24 cellular contexts compared by ENCODE assay signal in the genomic region with DNA sequence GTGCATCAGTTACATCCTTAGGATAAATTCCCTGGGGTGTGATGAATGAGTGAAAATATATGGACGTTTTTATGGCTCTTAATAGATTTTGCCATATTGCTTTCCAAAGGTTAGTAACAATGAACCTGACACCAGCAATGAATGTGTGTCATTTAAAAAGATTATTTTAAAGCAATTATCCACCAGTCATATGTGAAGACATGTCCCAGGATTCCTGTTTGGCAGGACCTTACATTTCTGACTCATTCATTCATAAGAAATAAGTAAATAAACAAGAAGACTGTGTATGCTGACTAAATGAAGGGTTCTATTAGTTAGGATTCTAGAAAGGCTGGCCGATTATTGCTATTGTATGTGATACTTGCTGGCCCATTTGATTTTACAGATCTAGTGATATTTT.
DNase-seq lines count a peak whose midpoint lies in the region; ATAC-seq and TF ChIP-seq lines count a peak whose summit lies in the region.
"Had no signal": no experiment of that assay in that cellular context is flagged by ENCODE, and none has a peak within 500 bp of the region (broad histone marks: within the 10 kb centered on the region; RNA-seq: fewer than 3 reads in every experiment).

No MANE protein-coding gene starts in this region.

- POLR2A ChIA-PET in PC-3 (lab: Charles Lee; ENCODE audit: unreplicated experiment): no interaction called here

- H3K27ac ChIP-seq in Karpas-422 (ENCODE audit: low read length) (no peak overlapping the region), PC-3 (ENCODE audit: low read length) (no peak overlapping the region), ovary (no peak overlapping the region), caudate nucleus (ENCODE audit: low read depth, low read length) (no peak overlapping the region)
- H3K27ac ChIP-seq: BLaER1, right atrium auricular region, suprapubic skin had no signal

- TF ChIP-seq CTCF in PC-3 (conservative IDR thresholded peaks at IDR 0.05; ENCODE audit: low read depth, low read length) (no peak), ovary (IDR thresholded peaks at IDR 0.05) (no peak), GM10266 (IDR thresholded peaks at IDR 0.05; ENCODE audit: control insufficient read depth, insufficient read depth, low read depth, missing control alignments) (no peak)

- no TSS peak for BruUV-seq in PC-3 (replicated peaks; lab: Mats Ljungman, UMichigan)

- DNase-seq in COR-L47 (lab: John Stamatoyannopoulos, UW): peak; percentile 29
- peak; percentile 17 for DNase-seq in Karpas-422
- DNase-seq in PC-3: peak; percentile 79
- no peak for DNase-seq in ovary
- no peak for DNase-seq in GM10266 (ENCODE audit: extremely low spot score)
- no peak for DNase-seq in caudate nucleus (lab: John Stamatoyannopoulos, UW)
- DNase-seq: activated CD4-positive, alpha-beta T cell treated with anti-CD3 and anti-CD28 coated beads, Interleukin-2, amount 50 U/mL, for 4 hours; activated CD4-positive, CD25-positive, alpha-beta regulatory T cell; activated naive CD4-positive, alpha-beta T cell treated with anti-CD3 and anti-CD28 coated beads, Interleukin-2, amount 50 U/mL, for 16 hours; amygdala; EL; MV-4-11; naive B cell; NCI-H226; SHP77; stimulated activated CD4-positive, alpha-beta T cell treated with anti-CD3 and anti-CD28 coated beads, Interleukin-4, amount 100 ng/mL, for 1 hour; SW 1271 had no signal

- peak; percentile 88 for ATAC-seq in PC-3
- peak; percentile 90 for ATAC-seq in esophagus mucosa
- no peak for ATAC-seq in GM18858 (IDR thresholded peaks at IDR 0.05; ENCODE audit: unreplicated experiment)
- ATAC-seq: K562; stimulated activated memory B cell treated with anti-CD40 and anti-IgM and Interleukin-4, amounts not matched to agents 10 μg/mL and 1 μg/mL and 100 μg/mL, for 72 hours had no signal

- H3K4me3 ChIP-seq in Karpas-422 (ENCODE audit: low read length): no peak overlapping the region
- no peak overlapping the region for H3K4me3 ChIP-seq in PC-3 (ENCODE audit: low read length)
- no peak overlapping the region for H3K4me3 ChIP-seq in ovary
- H3K4me3 ChIP-seq: BLaER1, K562, right atrium auricular region, suprapubic skin had no signal

- H4K20me1 ChIP-seq in Karpas-422 (ENCODE audit: insufficient read depth, low read depth, low read length): no peaks in the 10 kb centered on the region
- H4K20me1 ChIP-seq in PC-3 (ENCODE audit: low read length): no peaks in the 10 kb centered on the region
- H4K20me1 ChIP-seq: BLaER1 had no signal

- CTCF ChIA-PET in PC-3 (lab: Charles Lee): no interaction called here

- no peaks in the 10 kb centered on the region for H3F3A ChIP-seq in PC-3 (ENCODE audit: low read length, unreplicated experiment)

- H3K9ac ChIP-seq in Karpas-422 (ENCODE audit: low read length) (no peak overlapping the region), PC-3 (ENCODE audit: low read length) (no peak overlapping the region)
- H3K9ac ChIP-seq: BLaER1 had no signal

- H2AFZ ChIP-seq in Karpas-422 (ENCODE audit: low read length): no peak overlapping the region
- no peak overlapping the region for H2AFZ ChIP-seq in PC-3 (ENCODE audit: low read length)

- H3K4me1 ChIP-seq in Karpas-422 (ENCODE audit: low read length) (peaks cover 17% of the 10 kb centered on the region), PC-3 (ENCODE audit: insufficient read depth, low read length) (peaks cover 16% of the 10 kb centered on the region), ovary (ENCODE audit: insufficient read depth) (no peaks in the 10 kb centered on the region)
- H3K4me1 ChIP-seq: BLaER1, right atrium auricular region had no signal

- H3K9me3 ChIP-seq in Karpas-422 (ENCODE audit: low read length): no peaks in the 10 kb centered on the region
- H3K9me3 ChIP-seq in PC-3 (ENCODE audit: low read length): no peaks in the 10 kb centered on the region
- no peaks in the 10 kb centered on the region for H3K9me3 ChIP-seq in ovary
- H3K9me3 ChIP-seq: BLaER1, right atrium auricular region, suprapubic skin had no signal

- no peaks in the 10 kb centered on the region for H3K9me2 ChIP-seq in Karpas-422 (replicated peaks; ENCODE audit: insufficient read depth, low read length)
- H3K9me2 ChIP-seq in PC-3 (replicated peaks; ENCODE audit: low read length): no peaks in the 10 kb centered on the region

- WGBS in ovary, 3 donors: 61 to 69% (median 68%) methylated on average over 2 of the region's 2 CpGs

- TF ChIP-seq EP300 in ovary (IDR thresholded peaks at IDR 0.05): no peak

- H3K27me3 ChIP-seq in Karpas-422 (ENCODE audit: low read length) (no peaks in the 10 kb centered on the region), PC-3 (ENCODE audit: low read length) (no peaks in the 10 kb centered on the region), ovary (no peaks in the 10 kb centered on the region)
- H3K27me3 ChIP-seq: BLaER1, right atrium auricular region, suprapubic skin had no signal

- H3K79me2 ChIP-seq in Karpas-422 (ENCODE audit: low read length) (no peaks in the 10 kb centered on the region), PC-3 (ENCODE audit: low read length) (no peaks in the 10 kb centered on the region)

- TF ChIP-seq POLR2A in ovary (IDR thresholded peaks at IDR 0.05): no peak

- no peaks in the 10 kb centered on the region for H3K36me3 ChIP-seq in Karpas-422 (ENCODE audit: insufficient read depth, low read length)
- H3K36me3 ChIP-seq in PC-3 (ENCODE audit: low read depth, low read length): no peaks in the 10 kb centered on the region
- H3K36me3 ChIP-seq in ovary: no peaks in the 10 kb centered on the region
- H3K36me3 ChIP-seq: BLaER1, right atrium auricular region, suprapubic skin had no signal

- H3K4me2 ChIP-seq in Karpas-422 (ENCODE audit: low read depth, low read length, poor library complexity, severe bottlenecking): no peak overlapping the region
- peak overlapping the region; percentile 48 for H3K4me2 ChIP-seq in PC-3 (ENCODE audit: low read length)
- H3K4me2 ChIP-seq: BLaER1 had no signal

- intact Hi-C loops in PC-3 (cut with micrococcal nuclease): no loop called here
- intact Hi-C loops in ovary (cut with DNase I): no loop called here

Comparison
In these comparisons a context has a peak if more than half of its experiments do, and no peak if none do; other contexts are left out.
1. DNase-seq: peak in COR-L47 (single experiment), Karpas-422 (single experiment) and PC-3 (single experiment); none in ovary (0 of 5), GM10266 (single experiment) and caudate nucleus (0 of 61).